1 cellular context compared by ENCODE assay signal in genomic region chr19:36577271-36577996, GRCh38.
TF ChIP-seq lines count a peak whose summit lies in the region.

No MANE protein-coding gene starts in this region.

TF ChIP-seq in HepG2, 621 proteins besides CTCF, POLR2A, EP300 and RAD21:
- TF ChIP-seq FOSL2 (CRISPR knock-in tag; IDR thresholded peaks at IDR 0.05) (peak; percentile 41), ZKSCAN1 (IDR thresholded peaks at IDR 0.05; ENCODE audit: low read length) (no peak)
